1 cellular context compared by ENCODE assay signal in the genomic region with DNA sequence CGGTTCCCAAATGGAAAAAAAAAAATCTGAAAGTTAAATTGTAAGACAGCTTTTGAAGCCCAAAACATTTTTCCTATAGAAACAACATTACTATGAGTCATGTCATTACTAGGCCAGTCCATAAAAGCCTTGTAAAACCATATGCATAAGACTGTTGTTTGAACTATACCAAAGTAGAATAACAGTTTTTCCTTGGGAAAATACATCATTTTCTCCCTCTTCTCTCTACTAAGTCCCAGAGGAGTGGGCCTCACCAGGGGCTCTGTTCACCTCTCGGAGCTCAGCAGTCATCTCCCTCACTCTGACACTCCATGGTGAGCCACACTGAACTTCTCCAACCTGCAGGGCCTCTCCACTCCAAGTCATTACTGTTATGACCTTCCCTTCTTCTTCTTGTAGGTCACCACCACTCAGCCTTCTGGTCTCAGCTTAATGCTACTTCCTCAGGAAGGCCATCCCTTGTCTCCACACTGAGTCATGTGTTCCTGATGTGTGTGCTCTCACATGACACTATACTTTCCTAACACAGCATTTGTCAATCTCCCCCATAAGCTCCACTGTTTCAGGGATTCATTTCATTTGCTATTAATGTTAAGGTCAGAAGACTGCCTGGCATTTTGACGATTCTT.
TF ChIP-seq lines count a peak whose summit lies in the region.

No MANE protein-coding gene starts in this region.

TF ChIP-seq in GM12878, 131 proteins besides CTCF, POLR2A, EP300 and RAD21 (continued from another document):
- TF ChIP-seq, protein P1, sequence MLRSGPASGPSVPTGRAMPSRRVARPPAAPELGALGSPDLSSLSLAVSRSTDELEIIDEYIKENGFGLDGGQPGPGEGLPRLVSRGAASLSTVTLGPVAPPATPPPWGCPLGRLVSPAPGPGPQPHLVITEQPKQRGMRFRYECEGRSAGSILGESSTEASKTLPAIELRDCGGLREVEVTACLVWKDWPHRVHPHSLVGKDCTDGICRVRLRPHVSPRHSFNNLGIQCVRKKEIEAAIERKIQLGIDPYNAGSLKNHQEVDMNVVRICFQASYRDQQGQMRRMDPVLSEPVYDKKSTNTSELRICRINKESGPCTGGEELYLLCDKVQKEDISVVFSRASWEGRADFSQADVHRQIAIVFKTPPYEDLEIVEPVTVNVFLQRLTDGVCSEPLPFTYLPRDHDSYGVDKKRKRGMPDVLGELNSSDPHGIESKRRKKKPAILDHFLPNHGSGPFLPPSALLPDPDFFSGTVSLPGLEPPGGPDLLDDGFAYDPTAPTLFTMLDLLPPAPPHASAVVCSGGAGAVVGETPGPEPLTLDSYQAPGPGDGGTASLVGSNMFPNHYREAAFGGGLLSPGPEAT (IDR thresholded peaks at IDR 0.05; ENCODE audit: low read depth): no peak
- TF ChIP-seq HDAC2 (IDR thresholded peaks at IDR 0.05) (no peak), NFIC (IDR thresholded peaks at IDR 0.05; ENCODE audit: low read depth, low read length) (no peak), NR2C2 (IDR thresholded peaks at IDR 0.05; ENCODE audit: borderline replicate concordance, control insufficient read depth, insufficient read length, low read depth) (no peak), MEF2B (IDR thresholded peaks at IDR 0.05; ENCODE audit: partially characterized antibody, poor library complexity, severe bottlenecking) (no peak)
TF ChIP-seq in GM12878: peak in this region for 0.
